Comparison of ENCODE assay signal across 1 cellular context in genomic region chr1:114716304-114717158, GRCh38.
A peak's percentile ranks its signal among the peaks of the same experiment; 100 is the strongest.
TF ChIP-seq lines count a peak whose summit lies in the region.

TSS of gene NRAS (minus strand) at chr1:114716771. CDS start at chr1:114716160, 611 bp downstream.

TF ChIP-seq in K562, 482 proteins besides CTCF, POLR2A, EP300 and RAD21 (continued from another document and continues in another):
- TF ChIP-seq, protein P1, sequence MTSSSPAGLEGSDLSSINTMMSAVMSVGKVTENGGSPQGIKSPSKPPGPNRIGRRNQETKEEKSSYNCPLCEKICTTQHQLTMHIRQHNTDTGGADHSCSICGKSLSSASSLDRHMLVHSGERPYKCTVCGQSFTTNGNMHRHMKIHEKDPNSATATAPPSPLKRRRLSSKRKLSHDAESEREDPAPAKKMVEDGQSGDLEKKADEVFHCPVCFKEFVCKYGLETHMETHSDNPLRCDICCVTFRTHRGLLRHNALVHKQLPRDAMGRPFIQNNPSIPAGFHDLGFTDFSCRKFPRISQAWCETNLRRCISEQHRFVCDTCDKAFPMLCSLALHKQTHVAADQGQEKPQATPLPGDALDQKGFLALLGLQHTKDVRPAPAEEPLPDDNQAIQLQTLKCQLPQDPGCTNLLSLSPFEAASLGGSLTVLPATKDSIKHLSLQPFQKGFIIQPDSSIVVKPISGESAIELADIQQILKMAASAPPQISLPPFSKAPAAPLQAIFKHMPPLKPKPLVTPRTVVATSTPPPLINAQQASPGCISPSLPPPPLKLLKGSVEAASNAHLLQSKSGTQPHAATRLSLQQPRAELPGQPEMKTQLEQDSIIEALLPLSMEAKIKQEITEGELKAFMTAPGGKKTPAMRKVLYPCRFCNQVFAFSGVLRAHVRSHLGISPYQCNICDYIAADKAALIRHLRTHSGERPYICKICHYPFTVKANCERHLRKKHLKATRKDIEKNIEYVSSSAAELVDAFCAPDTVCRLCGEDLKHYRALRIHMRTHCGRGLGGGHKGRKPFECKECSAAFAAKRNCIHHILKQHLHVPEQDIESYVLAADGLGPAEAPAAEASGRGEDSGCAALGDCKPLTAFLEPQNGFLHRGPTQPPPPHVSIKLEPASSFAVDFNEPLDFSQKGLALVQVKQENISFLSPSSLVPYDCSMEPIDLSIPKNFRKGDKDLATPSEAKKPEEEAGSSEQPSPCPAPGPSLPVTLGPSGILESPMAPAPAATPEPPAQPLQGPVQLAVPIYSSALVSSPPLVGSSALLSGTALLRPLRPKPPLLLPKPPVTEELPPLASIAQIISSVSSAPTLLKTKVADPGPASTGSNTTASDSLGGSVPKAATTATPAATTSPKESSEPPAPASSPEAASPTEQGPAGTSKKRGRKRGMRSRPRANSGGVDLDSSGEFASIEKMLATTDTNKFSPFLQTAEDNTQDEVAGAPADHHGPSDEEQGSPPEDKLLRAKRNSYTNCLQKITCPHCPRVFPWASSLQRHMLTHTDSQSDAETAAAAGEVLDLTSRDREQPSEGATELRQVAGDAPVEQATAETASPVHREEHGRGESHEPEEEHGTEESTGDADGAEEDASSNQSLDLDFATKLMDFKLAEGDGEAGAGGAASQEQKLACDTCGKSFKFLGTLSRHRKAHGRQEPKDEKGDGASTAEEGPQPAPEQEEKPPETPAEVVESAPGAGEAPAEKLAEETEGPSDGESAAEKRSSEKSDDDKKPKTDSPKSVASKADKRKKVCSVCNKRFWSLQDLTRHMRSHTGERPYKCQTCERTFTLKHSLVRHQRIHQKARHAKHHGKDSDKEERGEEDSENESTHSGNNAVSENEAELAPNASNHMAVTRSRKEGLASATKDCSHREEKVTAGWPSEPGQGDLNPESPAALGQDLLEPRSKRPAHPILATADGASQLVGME (CRISPR knock-in tag; IDR thresholded peaks at IDR 0.05): no peak
- TF ChIP-seq ZNF592 (IDR thresholded peaks at IDR 0.05) (no peak), GABPB1 (CRISPR knock-in tag; IDR thresholded peaks at IDR 0.05) (peak; percentile 92), IRF2 (CRISPR knock-in tag; IDR thresholded peaks at IDR 0.05) (no peak), NCOA6 (IDR thresholded peaks at IDR 0.05) (no peak), TCF7 (IDR thresholded peaks at IDR 0.05; ENCODE audit: borderline replicate concordance) (no peak), RBM15 (IDR thresholded peaks at IDR 0.05; ENCODE audit: insufficient read depth, low read length) (no peak), SMARCA4 (IDR thresholded peaks at IDR 0.05) (peak; percentile 39; the same call in 1 of the 2 replicates), KDM1A (IDR thresholded peaks at IDR 0.05) (peak; percentile 43 to 64; a peak in 3 of 4 replicates), SP1 (CRISPR knock-in tag; IDR thresholded peaks at IDR 0.05) (peak; percentile 94), GATA2 (CRISPR knock-in tag; IDR thresholded peaks at IDR 0.05) (no peak), ZNF23 (CRISPR knock-in tag; IDR thresholded peaks at IDR 0.05) (0 out of 2 replicates have a peak, but pooled peaks have one; percentile 33), ZNF277 (CRISPR knock-in tag; IDR thresholded peaks at IDR 0.05; ENCODE audit: borderline replicate concordance) (no peak), BCL6 (CRISPR knock-in tag; IDR thresholded peaks at IDR 0.05) (no peak), HMG20B (CRISPR knock-in tag; IDR thresholded peaks at IDR 0.05) (no peak), RBBP5 (IDR thresholded peaks at IDR 0.05; ENCODE audit: borderline replicate concordance, insufficient read depth, low read length, poor library complexity, severe bottlenecking) (peak; percentile 88), SETDB1 (IDR thresholded peaks at IDR 0.05; ENCODE audit: low read length) (no peak), MYNN (IDR thresholded peaks at IDR 0.05) (peak; percentile 79; the same call in 1 of the 2 replicates), MYNN (CRISPR knock-in tag; IDR thresholded peaks at IDR 0.05) (no peak; the same call in 1 of the 2 replicates), DMBX1 (CRISPR knock-in tag; IDR thresholded peaks at IDR 0.05; ENCODE audit: borderline replicate concordance) (no peak), BRF2 (IDR thresholded peaks at IDR 0.05; ENCODE audit: borderline replicate concordance, insufficient read depth, insufficient read length) (no peak), ETS1 (conservative IDR thresholded peaks at IDR 0.05; ENCODE audit: control insufficient read depth, low read depth, low read length) (peak; percentile 97), PHB2 (IDR thresholded peaks at IDR 0.05; ENCODE audit: low read depth) (no peak), ZNF165 (CRISPR knock-in tag; IDR thresholded peaks at IDR 0.05; ENCODE audit: borderline replicate concordance) (no peak), TSC22D4 (tag; IDR thresholded peaks at IDR 0.05) (no peak), E2F1 (CRISPR knock-in tag; IDR thresholded peaks at IDR 0.05) (peak; percentile 46; the same call in 1 of the 2 replicates), HCFC1 (IDR thresholded peaks at IDR 0.05; ENCODE audit: low read depth, low read length) (peak; percentile 85), ZNF75A (CRISPR knock-in tag; IDR thresholded peaks at IDR 0.05) (no peak), KAT7 (CRISPR knock-in tag; IDR thresholded peaks at IDR 0.05; ENCODE audit: borderline replicate concordance) (peak; percentile 58; the same call in 1 of the 2 replicates), ZC3H4 (CRISPR knock-in tag; IDR thresholded peaks at IDR 0.05; ENCODE audit: borderline replicate concordance) (no peak), NONO (IDR thresholded peaks at IDR 0.05; ENCODE audit: low read depth in 2 of 2, low read length in 1 of 2) (peak in 1 of 2 experiments; percentile 65; a peak in 1 of 4 replicates), HMG20A (CRISPR knock-in tag; conservative IDR thresholded peaks at IDR 0.05) (0 out of 2 replicates have a peak, but pooled peaks have one; percentile 20)
- TF ChIP-seq, protein P2, sequence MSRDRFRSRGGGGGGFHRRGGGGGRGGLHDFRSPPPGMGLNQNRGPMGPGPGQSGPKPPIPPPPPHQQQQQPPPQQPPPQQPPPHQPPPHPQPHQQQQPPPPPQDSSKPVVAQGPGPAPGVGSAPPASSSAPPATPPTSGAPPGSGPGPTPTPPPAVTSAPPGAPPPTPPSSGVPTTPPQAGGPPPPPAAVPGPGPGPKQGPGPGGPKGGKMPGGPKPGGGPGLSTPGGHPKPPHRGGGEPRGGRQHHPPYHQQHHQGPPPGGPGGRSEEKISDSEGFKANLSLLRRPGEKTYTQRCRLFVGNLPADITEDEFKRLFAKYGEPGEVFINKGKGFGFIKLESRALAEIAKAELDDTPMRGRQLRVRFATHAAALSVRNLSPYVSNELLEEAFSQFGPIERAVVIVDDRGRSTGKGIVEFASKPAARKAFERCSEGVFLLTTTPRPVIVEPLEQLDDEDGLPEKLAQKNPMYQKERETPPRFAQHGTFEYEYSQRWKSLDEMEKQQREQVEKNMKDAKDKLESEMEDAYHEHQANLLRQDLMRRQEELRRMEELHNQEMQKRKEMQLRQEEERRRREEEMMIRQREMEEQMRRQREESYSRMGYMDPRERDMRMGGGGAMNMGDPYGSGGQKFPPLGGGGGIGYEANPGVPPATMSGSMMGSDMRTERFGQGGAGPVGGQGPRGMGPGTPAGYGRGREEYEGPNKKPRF (IDR thresholded peaks at IDR 0.05; ENCODE audit: low read depth, low read length): no peak
- TF ChIP-seq, protein P3, sequence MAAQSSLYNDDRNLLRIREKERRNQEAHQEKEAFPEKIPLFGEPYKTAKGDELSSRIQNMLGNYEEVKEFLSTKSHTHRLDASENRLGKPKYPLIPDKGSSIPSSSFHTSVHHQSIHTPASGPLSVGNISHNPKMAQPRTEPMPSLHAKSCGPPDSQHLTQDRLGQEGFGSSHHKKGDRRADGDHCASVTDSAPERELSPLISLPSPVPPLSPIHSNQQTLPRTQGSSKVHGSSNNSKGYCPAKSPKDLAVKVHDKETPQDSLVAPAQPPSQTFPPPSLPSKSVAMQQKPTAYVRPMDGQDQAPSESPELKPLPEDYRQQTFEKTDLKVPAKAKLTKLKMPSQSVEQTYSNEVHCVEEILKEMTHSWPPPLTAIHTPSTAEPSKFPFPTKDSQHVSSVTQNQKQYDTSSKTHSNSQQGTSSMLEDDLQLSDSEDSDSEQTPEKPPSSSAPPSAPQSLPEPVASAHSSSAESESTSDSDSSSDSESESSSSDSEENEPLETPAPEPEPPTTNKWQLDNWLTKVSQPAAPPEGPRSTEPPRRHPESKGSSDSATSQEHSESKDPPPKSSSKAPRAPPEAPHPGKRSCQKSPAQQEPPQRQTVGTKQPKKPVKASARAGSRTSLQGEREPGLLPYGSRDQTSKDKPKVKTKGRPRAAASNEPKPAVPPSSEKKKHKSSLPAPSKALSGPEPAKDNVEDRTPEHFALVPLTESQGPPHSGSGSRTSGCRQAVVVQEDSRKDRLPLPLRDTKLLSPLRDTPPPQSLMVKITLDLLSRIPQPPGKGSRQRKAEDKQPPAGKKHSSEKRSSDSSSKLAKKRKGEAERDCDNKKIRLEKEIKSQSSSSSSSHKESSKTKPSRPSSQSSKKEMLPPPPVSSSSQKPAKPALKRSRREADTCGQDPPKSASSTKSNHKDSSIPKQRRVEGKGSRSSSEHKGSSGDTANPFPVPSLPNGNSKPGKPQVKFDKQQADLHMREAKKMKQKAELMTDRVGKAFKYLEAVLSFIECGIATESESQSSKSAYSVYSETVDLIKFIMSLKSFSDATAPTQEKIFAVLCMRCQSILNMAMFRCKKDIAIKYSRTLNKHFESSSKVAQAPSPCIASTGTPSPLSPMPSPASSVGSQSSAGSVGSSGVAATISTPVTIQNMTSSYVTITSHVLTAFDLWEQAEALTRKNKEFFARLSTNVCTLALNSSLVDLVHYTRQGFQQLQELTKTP (IDR thresholded peaks at IDR 0.05; ENCODE audit: low read depth in 1 of 2, partially characterized antibody in 2 of 2): peak; percentile 24 to 76
- TF ChIP-seq, protein P4, sequence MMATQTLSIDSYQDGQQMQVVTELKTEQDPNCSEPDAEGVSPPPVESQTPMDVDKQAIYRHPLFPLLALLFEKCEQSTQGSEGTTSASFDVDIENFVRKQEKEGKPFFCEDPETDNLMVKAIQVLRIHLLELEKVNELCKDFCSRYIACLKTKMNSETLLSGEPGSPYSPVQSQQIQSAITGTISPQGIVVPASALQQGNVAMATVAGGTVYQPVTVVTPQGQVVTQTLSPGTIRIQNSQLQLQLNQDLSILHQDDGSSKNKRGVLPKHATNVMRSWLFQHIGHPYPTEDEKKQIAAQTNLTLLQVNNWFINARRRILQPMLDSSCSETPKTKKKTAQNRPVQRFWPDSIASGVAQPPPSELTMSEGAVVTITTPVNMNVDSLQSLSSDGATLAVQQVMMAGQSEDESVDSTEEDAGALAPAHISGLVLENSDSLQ (IDR thresholded peaks at IDR 0.05): 0 out of 2 replicates have a peak, but pooled peaks have one; percentile 33
